17 cellular contexts compared by ENCODE assay signal in genomic region chr2:160453111-160453820, GRCh38.
"Had no signal": no experiment of that assay in that cellular context is flagged by ENCODE, and none has a peak within 500 bp of the region (broad histone marks: within the 10 kb centered on the region; RNA-seq: fewer than 3 reads in every experiment).

No MANE protein-coding gene starts in this region.

- H3K27ac ChIP-seq: dorsolateral prefrontal cortex, neutrophil, thoracic aorta, transverse colon had no signal

- H3K4me3 ChIP-seq: dorsolateral prefrontal cortex, heart left ventricle, mucosa of descending colon, stomach, thoracic aorta, transverse colon had no signal

- H3K9me3 ChIP-seq: heart left ventricle, mucosa of descending colon, neutrophil, stomach, thoracic aorta, transverse colon had no signal

- H3K4me3 Mint-ChIP-seq: naive thymus-derived CD8-positive, alpha-beta T cell had no signal

- H3K36me3 ChIP-seq: heart left ventricle, neutrophil, stomach, thoracic aorta, transverse colon had no signal

- DNase-seq: cerebellar nuclear complex; dorsolateral prefrontal cortex; effector CD8-positive, alpha-beta T cell; heart left ventricle; hippocampal formation; left colon; mucosa of descending colon; naive thymus-derived CD8-positive, alpha-beta T cell; posterior cingulate gyrus; small intestine; stimulated activated CD4-positive, alpha-beta T cell treated with anti-CD3 and anti-CD28 coated beads, Interleukin-12 subunit alpha, Interleukin-12 subunit beta, amount 100 ng/mL, for 4 hours; stimulated activated naive CD4-positive, alpha-beta T cell; stomach; substantia nigra; transverse colon had no signal

- H3K27me3 ChIP-seq: dorsolateral prefrontal cortex, heart left ventricle, neutrophil, stomach, transverse colon had no signal

- ATAC-seq: left colon; mucosa of descending colon; naive thymus-derived CD8-positive, alpha-beta T cell had no signal

- H3K27me3 Mint-ChIP-seq: naive thymus-derived CD8-positive, alpha-beta T cell had no signal
